18 cellular contexts compared by ENCODE assay signal in genomic region chr16:66084306-66084705, GRCh38.
A peak's percentile ranks its signal among the peaks of the same experiment; 100 is the strongest.
DNase-seq lines count a peak whose midpoint lies in the region; FAIRE-seq and TF ChIP-seq lines count a peak whose summit lies in the region.
"Had no signal": no experiment of that assay in that cellular context is flagged by ENCODE, and none has a peak within 500 bp of the region (broad histone marks: within the 10 kb centered on the region; RNA-seq: fewer than 3 reads in every experiment).

No MANE protein-coding gene starts in this region.

- H3K36me3 ChIP-seq in GM23248 (ENCODE audit: low read depth) (no peaks in the 10 kb centered on the region), astrocyte (ENCODE audit: insufficient read depth, low read length) (no peaks in the 10 kb centered on the region), mesendoderm (ENCODE audit: control insufficient read depth, insufficient read depth, low read length) (no peaks in the 10 kb centered on the region)

- no peaks in the 10 kb centered on the region for H3K36me3 Mint-ChIP-seq in astrocyte (ENCODE audit: low read depth, unreplicated experiment)

- H3K4me1 ChIP-seq in GM23248 (ENCODE audit: insufficient read depth): peaks cover 35% of the 10 kb centered on the region
- peaks cover 7% of the 10 kb centered on the region for H3K4me1 ChIP-seq in astrocyte (ENCODE audit: insufficient read depth, low read length)
- no peaks in the 10 kb centered on the region for H3K4me1 ChIP-seq in mesendoderm (ENCODE audit: control insufficient read depth, low read depth, low read length)
- H3K4me1 ChIP-seq: Caco-2 had no signal

- H3K9me3 Mint-ChIP-seq in astrocyte (ENCODE audit: unreplicated experiment): peaks cover 3% of the 10 kb centered on the region
- H3K9me3 Mint-ChIP-seq: CD4-positive, alpha-beta T cell; H9 had no signal

- H3K4me3 Mint-ChIP-seq in astrocyte (ENCODE audit: unreplicated experiment): no peak overlapping the region
- H3K4me3 Mint-ChIP-seq: CD4-positive, alpha-beta T cell; H9 had no signal

- H3K4ac ChIP-seq in mesendoderm (ENCODE audit: low read depth, low read length): no peak overlapping the region

- no peaks in the 10 kb centered on the region for H4K20me1 ChIP-seq in GM23248 (ENCODE audit: insufficient read depth)
- H4K20me1 ChIP-seq in astrocyte (ENCODE audit: insufficient read depth, low read length): no peaks in the 10 kb centered on the region

- no peak overlapping the region for H2BK15ac ChIP-seq in mesendoderm (replicated peaks; ENCODE audit: low read depth)

- TF ChIP-seq CTCF in astrocyte (IDR thresholded peaks at IDR 0.05; ENCODE audit: insufficient read depth, low read depth, low read length) (no peak), fibroblast of villous mesenchyme (IDR thresholded peaks at IDR 0.05; ENCODE audit: insufficient read depth, low read depth, low read length) (no peak)

- H3K27me3 ChIP-seq in GM23248 (replicated peaks; ENCODE audit: insufficient read depth) (no peaks in the 10 kb centered on the region), astrocyte (ENCODE audit: insufficient read depth, low read length) (no peaks in the 10 kb centered on the region), mesendoderm (ENCODE audit: insufficient read depth, low read length, poor library complexity) (no peaks in the 10 kb centered on the region)

- H3K27me3 Mint-ChIP-seq in astrocyte (ENCODE audit: low read depth, unreplicated experiment): peaks cover 7% of the 10 kb centered on the region

- H4K5ac ChIP-seq in mesendoderm (ENCODE audit: low read length): no peak overlapping the region

- no peaks in the 10 kb centered on the region for H3K79me1 ChIP-seq in mesendoderm (ENCODE audit: low read length)

- H3K9me3 ChIP-seq in GM23248 (ENCODE audit: low read depth) (no peaks in the 10 kb centered on the region), astrocyte (ENCODE audit: insufficient read depth, low read depth, low read length) (no peaks in the 10 kb centered on the region)
- H3K9me3 ChIP-seq: Caco-2 had no signal

- no peak overlapping the region for H2AK5ac ChIP-seq in mesendoderm (ENCODE audit: low read length)

- in situ Hi-C loops in GM23248 (cut with MboI): no loop called here

- H3K4me3 ChIP-seq in GM23248 (no peak overlapping the region), astrocyte (ENCODE audit: insufficient read depth, low read depth, low read length) (no peak overlapping the region), fibroblast of villous mesenchyme (ENCODE audit: low read depth, low read length) (no peak overlapping the region), mesendoderm (ENCODE audit: low read length) (no peak overlapping the region)

- H3K79me2 ChIP-seq in GM23248 (ENCODE audit: insufficient read depth) (no peaks in the 10 kb centered on the region), astrocyte (ENCODE audit: insufficient read depth, low read length) (no peaks in the 10 kb centered on the region), mesendoderm (ENCODE audit: control insufficient read depth, insufficient read depth, low read length) (no peaks in the 10 kb centered on the region)

- DNase-seq in GM23248: peak; percentile 23
- DNase-seq in astrocyte (ENCODE audit: low read depth): peak; percentile 34
- DNase-seq in fibroblast of villous mesenchyme (ENCODE audit: low read depth): peak; percentile 78
- no peak for DNase-seq in central memory CD4-positive, alpha-beta T cell
- no peak for DNase-seq in mesendoderm
- DNase-seq in cerebellar nuclear complex (lab: John Stamatoyannopoulos, UW): no peak
- DNase-seq in A172 (ENCODE audit: low spot score): no peak
- DNase-seq: ACHN; AML-193; Caco-2; CD4-positive, alpha-beta T cell; DMS153; DMS79; GF-D8; H9 had no signal

- H3K9ac ChIP-seq in GM23248 (no peak overlapping the region), astrocyte (ENCODE audit: low read length) (no peak overlapping the region), mesendoderm (ENCODE audit: low read length) (no peak overlapping the region)

- peak; percentile 20 for FAIRE-seq in astrocyte (lab: Jason Lieb, UNC)
- FAIRE-seq: A204.1, H1 had no signal

- no peak overlapping the region for H3K27ac Mint-ChIP-seq in astrocyte (ENCODE audit: unreplicated experiment)
- H3K27ac Mint-ChIP-seq: CD4-positive, alpha-beta T cell had no signal

- H3K9me2 ChIP-seq in GM23248 (ENCODE audit: insufficient read depth): no peaks in the 10 kb centered on the region

- H3K4me2 ChIP-seq in GM23248 (ENCODE audit: unreplicated experiment) (no peak overlapping the region), astrocyte (ENCODE audit: low read length) (no peak overlapping the region), mesendoderm (ENCODE audit: low read length) (no peak overlapping the region)

- no peak overlapping the region; the same call in 1 of the 2 replicates for H3K27ac ChIP-seq in GM23248
- H3K27ac ChIP-seq in astrocyte (ENCODE audit: low read depth, low read length): no peak overlapping the region
- no peak overlapping the region for H3K27ac ChIP-seq in mesendoderm (ENCODE audit: low read depth, low read length)
- H3K27ac ChIP-seq: C4-2B had no signal

- no peak overlapping the region for H2BK120ac ChIP-seq in mesendoderm (ENCODE audit: low read depth, low read length)

- peaks cover 8% of the 10 kb centered on the region for H3K4me1 Mint-ChIP-seq in astrocyte (ENCODE audit: low read depth, unreplicated experiment)

- WGBS in GM23248 (ENCODE audit: low coverage in 1 of 2, low lambda C conversion rate in 2 of 2, missing lambda C conversion rate in 2 of 2), 2 experiments: 55 to 65% methylated on average over 1 of the region's 1 CpG
- WGBS in mesendoderm (ENCODE audit: extremely low coverage, insufficient coverage, low lambda C conversion rate): no CpG with 5 or more reads among the region's 1 CpG

- no peak overlapping the region for H3K56ac ChIP-seq in mesendoderm (ENCODE audit: low read length)

- H2AFZ ChIP-seq in GM23248: no peak overlapping the region
- no peak overlapping the region for H2AFZ ChIP-seq in astrocyte (ENCODE audit: low read depth, low read length)

- no peak overlapping the region for H4K8ac ChIP-seq in mesendoderm (ENCODE audit: low read depth, low read length)

- no peak overlapping the region for H2BK5ac ChIP-seq in mesendoderm (ENCODE audit: low read length)

- no peak overlapping the region for H3K23ac ChIP-seq in mesendoderm (ENCODE audit: low read length)

- H3K18ac ChIP-seq in mesendoderm (ENCODE audit: low read length): no peak overlapping the region

- H3F3A ChIP-seq in GM23248 (ENCODE audit: insufficient read depth): peaks cover 34% of the 10 kb centered on the region

Comparison
In these comparisons a context has a peak if more than half of its experiments do, and no peak if none do; other contexts are left out.
1. DNase-seq: peak in GM23248 (single experiment), astrocyte (single experiment) and fibroblast of villous mesenchyme (single experiment); none in central memory CD4-positive, alpha-beta T cell (single experiment), mesendoderm (single experiment), cerebellar nuclear complex (0 of 2) and A172 (single experiment).